35 cellular contexts compared by ENCODE assay signal in genomic region chr11:43067681-43068080, GRCh38.
"Had no signal": no experiment of that assay in that cellular context is flagged by ENCODE, and none has a peak within 500 bp of the region (broad histone marks: within the 10 kb centered on the region; RNA-seq: fewer than 3 reads in every experiment).

No MANE protein-coding gene starts in this region.

- H3K4me3 Mint-ChIP-seq: activated CD4-positive, alpha-beta memory T cell treated with anti-CD3 and anti-CD28 coated beads for 36 hours; activated CD4-positive, alpha-beta T cell treated with anti-CD3 and anti-CD28 coated beads for 36 hours; activated CD4-positive, alpha-beta T cell treated with anti-CD3 and anti-CD28 coated beads, Interleukin-2, amount 10 ng/mL, durations not matched to agents 24 days and 14 days; activated CD8-positive, alpha-beta memory T cell treated with anti-CD3 and anti-CD28 coated beads, Interleukin-2, amount 10 ng/mL, durations not matched to agents 7 days and 5 days; activated CD8-positive, alpha-beta T cell treated with anti-CD3 and anti-CD28 coated beads, Interleukin-2, amount 10 ng/mL, durations not matched to agents 7 days and 5 days; activated naive CD4-positive, alpha-beta T cell treated with anti-CD3 and anti-CD28 coated beads, Interleukin-2, amount 10 ng/mL, durations not matched to agents 7 days and 5 days; activated naive CD8-positive, alpha-beta T cell treated with anti-CD3 and anti-CD28 coated beads, Interleukin-2, amount 10 ng/mL, durations not matched to agents 7 days and 5 days; activated T-helper 1 cell treated with anti-CD3 and anti-CD28 coated beads, Interleukin-12 subunit alpha, Interleukin-12 subunit beta, Interleukin-2, Interleukin-4 antibody, amounts not matched to agents 30 ng/mL and 10 ng/mL and 1 ng/mL, durations not matched to agents 14 hours and 24 hours and 36 hours; central memory CD8-positive, alpha-beta T cell; dendritic cell treated with granulocyte-macrophage colony-stimulating factor and Interleukin-4, amounts not matched to agents 40 ng/mL and 50 ng/mL, for 4 days; effector memory CD8-positive, alpha-beta T cell; T-helper 17 cell; T-helper 2 cell treated with Interferon-gamma antibody and Interleukin-4, amounts not matched to agents 5 μg/mL and 100 μg/mL, for 36 hours had no signal

- H3K36me3 Mint-ChIP-seq: activated CD4-positive, alpha-beta memory T cell treated with anti-CD3 and anti-CD28 coated beads for 36 hours; activated CD8-positive, alpha-beta memory T cell treated with anti-CD3 and anti-CD28 coated beads, Interleukin-2, amount 10 ng/mL, durations not matched to agents 7 days and 5 days; activated naive CD4-positive, alpha-beta T cell treated with anti-CD3 and anti-CD28 coated beads, Interleukin-2, amount 10 ng/mL, durations not matched to agents 7 days and 5 days; activated naive CD4-positive, alpha-beta T cell treated with anti-CD3 and anti-CD28 coated beads, Interleukin-2, amount 50 U/mL, for 72 hours; activated naive CD8-positive, alpha-beta T cell treated with anti-CD3 and anti-CD28 coated beads, Interleukin-2, amount 10 ng/mL, durations not matched to agents 7 days and 5 days had no signal

- H3K27me3 Mint-ChIP-seq: activated CD4-positive, alpha-beta T cell treated with anti-CD3 and anti-CD28 coated beads for 36 hours; activated CD8-positive, alpha-beta memory T cell treated with anti-CD3 and anti-CD28 coated beads, Interleukin-2, amount 10 ng/mL, durations not matched to agents 7 days and 5 days; activated naive CD4-positive, alpha-beta T cell treated with anti-CD3 and anti-CD28 coated beads, Interleukin-2, amount 10 ng/mL, durations not matched to agents 7 days and 5 days; activated naive CD8-positive, alpha-beta T cell treated with anti-CD3 and anti-CD28 coated beads, Interleukin-2, amount 10 ng/mL, durations not matched to agents 7 days and 5 days; dendritic cell treated with granulocyte-macrophage colony-stimulating factor and Interleukin-4, amounts not matched to agents 40 ng/mL and 50 ng/mL, for 4 days; effector memory CD8-positive, alpha-beta T cell; T-helper 17 cell had no signal

- H3K9me3 Mint-ChIP-seq: activated CD4-positive, alpha-beta memory T cell treated with anti-CD3 and anti-CD28 coated beads for 36 hours; activated naive CD4-positive, alpha-beta T cell treated with anti-CD3 and anti-CD28 coated beads, Interleukin-2, amount 10 ng/mL, durations not matched to agents 7 days and 5 days; activated T-helper 2 cell treated with anti-CD3 and anti-CD28 coated beads, Interferon-gamma antibody, Interleukin-2, Interleukin-4, amounts not matched to agents 10 μg/mL and 5 μg/mL and 100 μg/mL, durations not matched to agents 14 hours and 24 hours and 36 hours had no signal

- H3K27me3 ChIP-seq: ascending aorta, brain microvascular endothelial cell, dorsolateral prefrontal cortex, esophagus muscularis mucosa, foreskin keratinocyte, gastrocnemius medialis, heart left ventricle had no signal

- H3K27ac ChIP-seq: ascending aorta, brain microvascular endothelial cell, coronary artery, dorsolateral prefrontal cortex, esophagus muscularis mucosa, foreskin keratinocyte, gastrocnemius medialis, heart left ventricle, WERI-Rb-1 had no signal

- H3K4me3 ChIP-seq: ascending aorta, coronary artery, dorsolateral prefrontal cortex, esophagus muscularis mucosa, gastrocnemius medialis, heart left ventricle had no signal

- H3K36me3 ChIP-seq: ascending aorta, brain microvascular endothelial cell, esophagus muscularis mucosa, gastrocnemius medialis, heart left ventricle, WERI-Rb-1 had no signal

- H3K4me1 ChIP-seq: ascending aorta, esophagus muscularis mucosa, foreskin keratinocyte, gastrocnemius medialis, heart left ventricle had no signal

- H3K27ac Mint-ChIP-seq: activated CD4-positive, alpha-beta memory T cell treated with anti-CD3 and anti-CD28 coated beads for 36 hours; activated CD4-positive, alpha-beta T cell treated with anti-CD3 and anti-CD28 coated beads for 36 hours; activated CD4-positive, alpha-beta T cell treated with anti-CD3 and anti-CD28 coated beads, Interleukin-2, amount 10 ng/mL, durations not matched to agents 24 days and 14 days; activated CD8-positive, alpha-beta memory T cell treated with anti-CD3 and anti-CD28 coated beads, Interleukin-2, amount 10 ng/mL, durations not matched to agents 7 days and 5 days; activated CD8-positive, alpha-beta T cell treated with anti-CD3 and anti-CD28 coated beads, Interleukin-2, amount 10 ng/mL, durations not matched to agents 7 days and 5 days; activated naive CD4-positive, alpha-beta T cell treated with anti-CD3 and anti-CD28 coated beads, Interleukin-2, amount 10 ng/mL, durations not matched to agents 7 days and 5 days; activated naive CD4-positive, alpha-beta T cell treated with anti-CD3 and anti-CD28 coated beads, Interleukin-2, amount 50 U/mL, for 72 hours; activated naive CD8-positive, alpha-beta T cell treated with anti-CD3 and anti-CD28 coated beads, Interleukin-2, amount 10 ng/mL, durations not matched to agents 7 days and 5 days; activated T-helper 1 cell treated with anti-CD3 and anti-CD28 coated beads, Interleukin-12 subunit alpha, Interleukin-12 subunit beta, Interleukin-2, Interleukin-4 antibody, amounts not matched to agents 30 ng/mL and 10 ng/mL and 1 ng/mL, durations not matched to agents 14 hours and 24 hours and 36 hours; activated T-helper 2 cell treated with anti-CD3 and anti-CD28 coated beads, Interferon-gamma antibody, Interleukin-2, Interleukin-4, amounts not matched to agents 10 μg/mL and 5 μg/mL and 100 μg/mL, durations not matched to agents 14 hours and 24 hours and 36 hours; dendritic cell treated with granulocyte-macrophage colony-stimulating factor and Interleukin-4, amounts not matched to agents 40 ng/mL and 50 ng/mL, for 4 days; effector memory CD8-positive, alpha-beta T cell; T-helper 17 cell; T-helper 2 cell treated with Interferon-gamma antibody and Interleukin-4, amounts not matched to agents 5 μg/mL and 100 μg/mL, for 36 hours had no signal

- DNase-seq: activated CD4-positive, alpha-beta memory T cell treated with anti-CD3 and anti-CD28 coated beads for 36 hours; activated CD4-positive, alpha-beta T cell treated with anti-CD3 and anti-CD28 coated beads for 36 hours; activated CD4-positive, alpha-beta T cell treated with anti-CD3 and anti-CD28 coated beads, Interleukin-2, amount 10 ng/mL, durations not matched to agents 24 days and 14 days; activated CD4-positive, CD25-positive, alpha-beta regulatory T cell; activated CD4-positive, CD25-positive, alpha-beta regulatory T cell treated with anti-CD3 and anti-CD28 coated beads, Interleukin-2, amount 50 U/mL, for 72 hours; activated CD8-positive, alpha-beta memory T cell treated with anti-CD3 and anti-CD28 coated beads, Interleukin-2, amount 10 ng/mL, durations not matched to agents 7 days and 5 days; activated CD8-positive, alpha-beta memory T cell treated with anti-CD3 and anti-CD28 coated beads, Interleukin-2, amount 50 U/mL, for 4 hours; activated CD8-positive, alpha-beta T cell treated with anti-CD3 and anti-CD28 coated beads, Interleukin-2, amount 10 ng/mL, durations not matched to agents 7 days and 5 days; activated effector memory CD4-positive, alpha-beta T cell treated with anti-CD3 and anti-CD28 coated beads, Interleukin-2, amount 50 U/mL, for 16 hours; activated naive CD4-positive, alpha-beta T cell; activated naive CD4-positive, alpha-beta T cell treated with anti-CD3 and anti-CD28 coated beads, Interleukin-2, amount 10 ng/mL, durations not matched to agents 7 days and 5 days; activated naive CD8-positive, alpha-beta T cell treated with anti-CD3 and anti-CD28 coated beads, Interleukin-2, amount 10 ng/mL, durations not matched to agents 7 days and 5 days; activated T-cell treated with anti-CD3 and anti-CD28 coated beads, Interleukin-2, amount 50 U/mL, for 1 hour; activated T-cell treated with anti-CD3 and anti-CD28 coated beads, Interleukin-2, amount 50 U/mL, for 48 hours; brain microvascular endothelial cell; dorsolateral prefrontal cortex; effector memory CD8-positive, alpha-beta T cell; erythroblast; foreskin keratinocyte; gastrocnemius medialis; glutamatergic neuron; heart left ventricle; T-helper 1 cell; T-helper 17 cell; T1000; WERI-Rb-1 had no signal

- H3K4me1 Mint-ChIP-seq: activated CD4-positive, alpha-beta T cell treated with anti-CD3 and anti-CD28 coated beads for 36 hours; activated CD4-positive, alpha-beta T cell treated with anti-CD3 and anti-CD28 coated beads, Interleukin-2, amount 10 ng/mL, durations not matched to agents 24 days and 14 days; activated CD8-positive, alpha-beta memory T cell treated with anti-CD3 and anti-CD28 coated beads, Interleukin-2, amount 10 ng/mL, durations not matched to agents 7 days and 5 days; activated naive CD4-positive, alpha-beta T cell treated with anti-CD3 and anti-CD28 coated beads, Interleukin-2, amount 10 ng/mL, durations not matched to agents 7 days and 5 days; activated naive CD8-positive, alpha-beta T cell treated with anti-CD3 and anti-CD28 coated beads, Interleukin-2, amount 10 ng/mL, durations not matched to agents 7 days and 5 days; central memory CD8-positive, alpha-beta T cell; T-helper 17 cell had no signal

- H3K9me3 ChIP-seq: ascending aorta, gastrocnemius medialis had no signal
